Comparison of ENCODE assay signal across 10 cellular contexts in genomic region chr12:95848575-95849388, GRCh38.
DNase-seq lines count a peak whose midpoint lies in the region; ATAC-seq and TF ChIP-seq lines count a peak whose summit lies in the region.
"Had no signal": no experiment of that assay in that cellular context is flagged by ENCODE, and none has a peak within 500 bp of the region (broad histone marks: within the 10 kb centered on the region; RNA-seq: fewer than 3 reads in every experiment).

No MANE protein-coding gene starts in this region.

- ATAC-seq in HG02763 (IDR thresholded peaks at IDR 0.05; ENCODE audit: unreplicated experiment), result no peak
- ATAC-seq in HG02840 (IDR thresholded peaks at IDR 0.05; ENCODE audit: low FRiP score, unreplicated experiment), result no peak
- ATAC-seq in GM21447 (IDR thresholded peaks at IDR 0.05; ENCODE audit: unreplicated experiment), result no peak
- ATAC-seq: CD8-positive, alpha-beta T cell; K562 had no signal

- TF ChIP-seq CTCF in choroid plexus epithelial cell (conservative IDR thresholded peaks at IDR 0.05; ENCODE audit: low read depth, low read length), result peak; percentile 49

- DNase-seq in NCI-H1694 treated with DMSO at 0.1 percent for 48 hours (lab: John Stamatoyannopoulos, UW) (peak; percentile 34), NCI-H1694 (lab: John Stamatoyannopoulos, UW) (no peak), NCI-H2029 treated with DMSO at 0.1 percent for 48 hours (lab: John Stamatoyannopoulos, UW) (peak; percentile 18), choroid plexus epithelial cell (ENCODE audit: low read depth) (peak; percentile 63), retina (peak; percentile 23)
- DNase-seq: CD8-positive, alpha-beta T cell had no signal

- H3K4me3 ChIP-seq in choroid plexus epithelial cell (ENCODE audit: low read depth, low read length), result no peak overlapping the region
- H3K4me3 ChIP-seq: K562 had no signal
